Comparison of ENCODE assay signal across 8 cellular contexts in the genomic region with DNA sequence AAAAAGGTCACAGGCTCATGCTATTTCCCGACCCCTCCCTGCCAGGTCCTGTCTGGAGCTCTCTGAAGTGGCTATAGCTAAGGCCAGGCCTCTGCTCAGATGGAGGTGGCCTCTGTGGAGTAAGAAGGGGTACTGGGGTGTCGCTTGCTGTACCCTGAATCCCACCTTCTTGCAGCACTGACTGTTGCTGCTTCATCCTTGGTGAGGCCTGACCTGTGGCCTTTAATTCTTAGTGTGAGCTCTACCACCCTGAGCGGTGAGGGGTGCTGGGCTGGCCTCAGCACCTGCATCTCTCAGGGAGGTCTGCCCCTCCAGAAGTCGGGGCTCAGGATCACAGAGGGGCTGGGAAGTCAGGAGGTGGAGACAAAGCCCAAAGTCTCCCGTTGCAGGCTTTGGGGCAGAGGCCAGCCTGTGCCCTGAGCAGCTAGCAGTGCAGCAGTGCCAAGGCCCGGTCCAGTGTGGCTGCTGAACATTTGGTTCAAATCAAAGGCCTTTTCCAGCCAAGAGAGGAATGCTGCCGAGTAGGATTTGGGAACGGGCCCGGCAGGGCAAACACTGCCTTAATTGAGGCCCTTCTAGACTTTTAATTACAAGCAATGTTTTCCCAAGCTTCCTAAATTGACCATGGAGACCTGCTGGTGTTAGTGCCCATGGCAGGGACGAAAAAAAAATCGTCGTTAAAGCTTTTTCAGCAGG.
DNase-seq lines count a peak whose midpoint lies in the region; ATAC-seq and TF ChIP-seq lines count a peak whose summit lies in the region.

No MANE protein-coding gene starts in this region.

- H2AFZ ChIP-seq in smooth muscle cell (ENCODE audit: low read depth), result peak overlapping the region; percentile 12

- no peaks in the 10 kb centered on the region for H3K79me2 ChIP-seq in smooth muscle cell (ENCODE audit: low read depth)

- peak overlapping the region; percentile 59 to 100 (median 98) for H3K27ac Mint-ChIP-seq in brain
- no peak overlapping the region for H3K27ac Mint-ChIP-seq in T-cell
- no peak overlapping the region for H3K27ac Mint-ChIP-seq in activated CD4-positive, alpha-beta memory T cell treated with anti-CD3 and anti-CD28 coated beads for 36 hours

- peak; percentile 65 for DNase-seq in left kidney (ENCODE audit: low read depth, low spot score)
- DNase-seq in smooth muscle cell (lab: John Stamatoyannopoulos, UW; ENCODE audit: unreplicated experiment), result no peak
- DNase-seq in T-cell, result no peak
- DNase-seq in dermis blood vessel endothelial cell, result no peak
- DNase-seq in activated CD4-positive, alpha-beta memory T cell treated with anti-CD3 and anti-CD28 coated beads for 36 hours, result no peak

- POLR2A ChIA-PET in T-cell (lab: Charles Lee), result no interaction called here
- POLR2A ChIA-PET in activated CD4-positive, alpha-beta memory T cell treated with anti-CD3 and anti-CD28 coated beads for 36 hours (lab: Charles Lee), result no interaction called here

- peak overlapping the region; percentile 75 for H3K4me2 ChIP-seq in smooth muscle cell

- no peaks in the 10 kb centered on the region for H3K36me3 Mint-ChIP-seq in brain
- H3K36me3 Mint-ChIP-seq in T-cell, result no peaks in the 10 kb centered on the region
- H3K36me3 Mint-ChIP-seq in activated CD4-positive, alpha-beta memory T cell treated with anti-CD3 and anti-CD28 coated beads for 36 hours, result no peaks in the 10 kb centered on the region

- 53% methylated on average over 12 of the region's 12 CpGs for WGBS in smooth muscle cell (ENCODE audit: low lambda C conversion rate)

- peaks cover 61% of the 10 kb centered on the region for H3K4me1 ChIP-seq in HUES48 (ENCODE audit: control insufficient read depth, insufficient read depth, low read length)
- H3K4me1 ChIP-seq in smooth muscle cell (ENCODE audit: low read depth), result peaks cover 84% of the 10 kb centered on the region

- H3K9me3 Mint-ChIP-seq in brain (no peaks in the 10 kb centered on the region), T-cell (no peaks in the 10 kb centered on the region)
- H3K9me3 Mint-ChIP-seq in activated CD4-positive, alpha-beta memory T cell treated with anti-CD3 and anti-CD28 coated beads for 36 hours, result no peaks in the 10 kb centered on the region

- peaks cover 98% of the 10 kb centered on the region for H3K4me1 Mint-ChIP-seq in brain
- no peaks in the 10 kb centered on the region for H3K4me1 Mint-ChIP-seq in T-cell
- no peaks in the 10 kb centered on the region for H3K4me1 Mint-ChIP-seq in activated CD4-positive, alpha-beta memory T cell treated with anti-CD3 and anti-CD28 coated beads for 36 hours (ENCODE audit: low read depth)

- no peaks in the 10 kb centered on the region for H4K20me1 ChIP-seq in smooth muscle cell (ENCODE audit: low read depth)

- peaks cover 46% of the 10 kb centered on the region for H3F3A ChIP-seq in smooth muscle cell (ENCODE audit: low read depth)

- H3K27me3 Mint-ChIP-seq in brain (peaks cover 13% of the 10 kb centered on the region), T-cell (no peaks in the 10 kb centered on the region)
- no peaks in the 10 kb centered on the region for H3K27me3 Mint-ChIP-seq in activated CD4-positive, alpha-beta memory T cell treated with anti-CD3 and anti-CD28 coated beads for 36 hours

- no peaks in the 10 kb centered on the region for H3K9me3 ChIP-seq in HUES48 (ENCODE audit: control insufficient read depth, insufficient read depth, low read length)
- no peaks in the 10 kb centered on the region for H3K9me3 ChIP-seq in smooth muscle cell (replicated peaks; ENCODE audit: low read depth)

- H3K9ac ChIP-seq in HUES48 (ENCODE audit: low read depth, low read length), result peak overlapping the region; percentile 18; the same call in 1 of the 2 replicates
- H3K9ac ChIP-seq in smooth muscle cell (ENCODE audit: low read depth), result peak overlapping the region; percentile 9

- H3K4me3 ChIP-seq in HUES48 (ENCODE audit: low read depth, low read length), result no peak overlapping the region
- H3K4me3 ChIP-seq in smooth muscle cell, result no peak overlapping the region

- intact Hi-C loops in activated CD4-positive, alpha-beta memory T cell treated with anti-CD3 and anti-CD28 coated beads for 36 hours (cut with micrococcal nuclease), result loop anchor here (10.0 kb wide), 1 partner anchor 61 kb away; no protein-coding TSS in a partner anchor

- no peaks in the 10 kb centered on the region for H3K36me3 ChIP-seq in HUES48 (ENCODE audit: control insufficient read depth, insufficient read depth, low read length)
- no peaks in the 10 kb centered on the region for H3K36me3 ChIP-seq in smooth muscle cell (ENCODE audit: low read depth)

- H3K4me3 Mint-ChIP-seq in brain (peak overlapping the region in 2 of 5 experiments; percentile 16 to 62), T-cell (no peak overlapping the region)
- H3K4me3 Mint-ChIP-seq in activated CD4-positive, alpha-beta memory T cell treated with anti-CD3 and anti-CD28 coated beads for 36 hours, result no peak overlapping the region

- ATAC-seq in T-cell (replicated peaks in 1 of 4), result no peak
- no peak for ATAC-seq in HG03378 (IDR thresholded peaks at IDR 0.05; ENCODE audit: unreplicated experiment)

- H3K27ac ChIP-seq in HUES48 (ENCODE audit: low read depth, low read length) (peak overlapping the region; percentile 99), smooth muscle cell (ENCODE audit: low read depth) (peak overlapping the region; percentile 94)

- H3K27me3 ChIP-seq in HUES48 (ENCODE audit: control insufficient read depth, insufficient read depth, low read length), result no peaks in the 10 kb centered on the region
- no peaks in the 10 kb centered on the region for H3K27me3 ChIP-seq in smooth muscle cell (ENCODE audit: low read depth)

- CTCF ChIA-PET in T-cell (lab: Charles Lee), result interaction anchor here (0.6 to 0.7 kb wide), 2 partner anchors 559 to 687 kb away, joined by 4 to 5 read pairs; no protein-coding TSS in a partner anchor
- CTCF ChIA-PET in activated CD4-positive, alpha-beta memory T cell treated with anti-CD3 and anti-CD28 coated beads for 36 hours (lab: Charles Lee), result no interaction called here

- no peak for TF ChIP-seq CTCF in brain (conservative IDR thresholded peaks at IDR 0.05)
- no peak for TF ChIP-seq CTCF in smooth muscle cell (IDR thresholded peaks at IDR 0.05; ENCODE audit: borderline replicate concordance, insufficient read depth, poor library complexity, severe bottlenecking)

Comparison
In these comparisons a context has a peak if more than half of its experiments do, and no peak if none do; other contexts are left out.
1. H3K27ac Mint-ChIP-seq: peak in brain (5 of 5); none in T-cell (0 of 2) and activated CD4-positive, alpha-beta memory T cell treated with anti-CD3 and anti-CD28 coated beads for 36 hours (single experiment).